ENCODE assay signal across 16 cellular contexts in the genomic region with DNA sequence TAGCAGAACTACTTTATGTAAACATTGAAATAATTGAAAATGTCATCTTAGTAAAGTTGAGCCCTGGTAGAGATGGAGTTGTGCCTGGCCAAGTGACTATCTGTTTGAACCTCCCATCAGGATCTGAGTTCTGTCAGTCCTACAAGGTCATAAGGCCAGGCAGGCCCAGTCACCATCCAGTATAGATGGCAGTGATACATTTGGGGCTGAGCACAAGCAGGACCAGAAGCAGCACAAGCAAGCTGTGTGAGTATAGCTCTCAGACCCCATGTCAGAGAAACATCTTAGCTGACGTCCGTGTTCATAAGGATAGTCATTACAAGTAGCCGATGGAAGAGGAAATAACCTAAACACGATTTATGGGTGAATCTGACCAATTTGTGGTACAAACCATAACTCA. TPM values are rescaled to one million over a fixed set of nuclear protein-coding genes. Genes with fewer than 3 reads are reported as not detected.
A peak's percentile ranks its signal among the peaks of the same experiment; 100 is the strongest.
DNase-seq lines count a peak whose midpoint lies in the region; ATAC-seq and TF ChIP-seq lines count a peak whose summit lies in the region.
"Had no signal": no experiment of that assay in that cellular context is flagged by ENCODE, and none has a peak within 500 bp of the region (broad histone marks: within the 10 kb centered on the region; RNA-seq: fewer than 3 reads in every experiment).

No MANE protein-coding gene starts in this region.

- TF ChIP-seq CTCF in heart left ventricle (IDR thresholded peaks at IDR 0.05) (no peak), smooth muscle cell (IDR thresholded peaks at IDR 0.05; ENCODE audit: borderline replicate concordance, insufficient read depth, poor library complexity, severe bottlenecking) (no peak), WERI-Rb-1 (IDR thresholded peaks at IDR 0.05; ENCODE audit: low read depth, low read length) (no peak)

- H2AFZ ChIP-seq in smooth muscle cell (ENCODE audit: low read depth), result peak overlapping the region; percentile 28
- H2AFZ ChIP-seq: GM23338 had no signal

- H3K36me3 ChIP-seq in heart left ventricle, result no peaks in the 10 kb centered on the region
- no peaks in the 10 kb centered on the region for H3K36me3 ChIP-seq in smooth muscle cell (ENCODE audit: low read depth)
- H3K36me3 ChIP-seq in WERI-Rb-1, result no peaks in the 10 kb centered on the region

- H3K9me3 ChIP-seq in heart left ventricle, result no peaks in the 10 kb centered on the region
- no peaks in the 10 kb centered on the region for H3K9me3 ChIP-seq in right cardiac atrium (ENCODE audit: control insufficient read depth, low read length)
- no peaks in the 10 kb centered on the region for H3K9me3 ChIP-seq in smooth muscle cell (replicated peaks; ENCODE audit: low read depth)
- no peaks in the 10 kb centered on the region for H3K9me3 ChIP-seq in WERI-Rb-1 (ENCODE audit: severe bottlenecking)

- DNase-seq in NOMO-1 treated with DMSO at 0.1 percent for 48 hours (lab: John Stamatoyannopoulos, UW; ENCODE audit: unreplicated experiment) (peak; percentile 15), NOMO-1 treated with dmso at 0.1 percent for 144 hours (lab: John Stamatoyannopoulos, UW; ENCODE audit: unreplicated experiment) (no peak), heart left ventricle (no peak), right cardiac atrium (no peak), smooth muscle cell (lab: John Stamatoyannopoulos, UW; ENCODE audit: unreplicated experiment) (no peak), WERI-Rb-1 (no peak)
- DNase-seq: CD8-positive, alpha-beta T cell; COR-L47; DMS153; DMS79 treated with DMSO at 0.1 percent for 48 hours; EL; H7 had no signal

- intact Hi-C loops in heart left ventricle (cut with DNase I) (no loop called here), right cardiac atrium (cut with DNase I) (no loop called here)

- no peak overlapping the region for H3K9ac ChIP-seq in smooth muscle cell (ENCODE audit: low read depth)

- TF ChIP-seq POLR2A in heart left ventricle (IDR thresholded peaks at IDR 0.05), result no peak

- H3K4me2 ChIP-seq in smooth muscle cell, result no peak overlapping the region
- H3K4me2 ChIP-seq: GM23338 had no signal

- H3K4me3 ChIP-seq in heart left ventricle (no peak overlapping the region), right cardiac atrium (ENCODE audit: low read length) (no peak overlapping the region), smooth muscle cell (no peak overlapping the region), WERI-Rb-1 (ENCODE audit: low read depth, low read length) (no peak overlapping the region)
- H3K4me3 ChIP-seq: GM23338 had no signal

- H3K79me2 ChIP-seq in smooth muscle cell (ENCODE audit: low read depth), result no peaks in the 10 kb centered on the region

- H3K27ac ChIP-seq in heart left ventricle (peak overlapping the region in 9 of 12 donors; percentile 42 to 79 (median 73)), right cardiac atrium (ENCODE audit: low read length) (peak overlapping the region; percentile 1), smooth muscle cell (ENCODE audit: low read depth) (no peak overlapping the region), WERI-Rb-1 (no peak overlapping the region)
- H3K27ac ChIP-seq: 22Rv1 had no signal

- 51 to 64% (median 60%) methylated on average over 4 of the region's 4 CpGs for WGBS in heart left ventricle, 4 donors
- WGBS in right cardiac atrium, result 76% methylated on average over 4 of the region's 4 CpGs
- 66% methylated on average over 4 of the region's 4 CpGs for WGBS in smooth muscle cell (ENCODE audit: low lambda C conversion rate)

- H4K20me1 ChIP-seq in smooth muscle cell (ENCODE audit: low read depth), result no peaks in the 10 kb centered on the region

- H3K27me3 ChIP-seq in heart left ventricle, result no peaks in the 10 kb centered on the region
- no peaks in the 10 kb centered on the region for H3K27me3 ChIP-seq in right cardiac atrium (ENCODE audit: control insufficient read depth, insufficient read depth)
- no peaks in the 10 kb centered on the region for H3K27me3 ChIP-seq in smooth muscle cell (ENCODE audit: low read depth)
- H3K27me3 ChIP-seq in WERI-Rb-1 (ENCODE audit: insufficient read depth, low read depth, severe bottlenecking), result no peaks in the 10 kb centered on the region

- no peaks in the 10 kb centered on the region for H3F3A ChIP-seq in smooth muscle cell (ENCODE audit: low read depth)

- peak; percentile 39 to 48 (median 40) for ATAC-seq in heart left ventricle
- ATAC-seq in right cardiac atrium, result peak in 1 of 2 donors; percentile 22
- ATAC-seq in HG02798 (IDR thresholded peaks at IDR 0.05; ENCODE audit: poor library complexity, unreplicated experiment), result no peak
- no peak for ATAC-seq in GM21381 (IDR thresholded peaks at IDR 0.05; ENCODE audit: unreplicated experiment)
- ATAC-seq: CD8-positive, alpha-beta T cell; GM23338 had no signal

- peaks cover 0 to 33% (median 7%) of the 10 kb centered on the region in 12 donors for H3K4me1 ChIP-seq in heart left ventricle
- H3K4me1 ChIP-seq in right cardiac atrium (ENCODE audit: control insufficient read depth, insufficient read depth, low read length), result peaks cover 2% of the 10 kb centered on the region
- H3K4me1 ChIP-seq in smooth muscle cell (ENCODE audit: low read depth), result peaks cover 6% of the 10 kb centered on the region

RNA-seq across cellular contexts. Expression of a gene that starts 44.5 kb away (rescaled TPM):
- 100 to 1,000 TPM in 1 of 9 donors, 10 to 100 TPM in 8; 44.2 to 102 (median 61.5) TPM for total RNA-seq in heart left ventricle
- polyA plus RNA-seq in heart left ventricle, result 10 to 100 TPM; 32.4 to 38.1 TPM
- 10 to 100 TPM; 56.8 to 73.5 (median 66.8) TPM for total RNA-seq in right cardiac atrium
- polyA plus RNA-seq in right cardiac atrium, result 41.7 TPM
- total RNA-seq in smooth muscle cell, result 142 and 160 TPM in 2 replicates
- 103 and 116 TPM in 2 replicates for polyA plus RNA-seq in smooth muscle cell

Comparison
In these comparisons a context has a peak if more than half of its experiments do, and no peak if none do; other contexts are left out.
1. ATAC-seq: peak in heart left ventricle (4 of 4); none in HG02798 (single experiment) and GM21381 (single experiment).
2. H3K27ac ChIP-seq: peak in heart left ventricle (9 of 12) and right cardiac atrium (single experiment); none in smooth muscle cell (single experiment) and WERI-Rb-1 (single experiment).